1 cellular context compared by ENCODE assay signal in the genomic region with DNA sequence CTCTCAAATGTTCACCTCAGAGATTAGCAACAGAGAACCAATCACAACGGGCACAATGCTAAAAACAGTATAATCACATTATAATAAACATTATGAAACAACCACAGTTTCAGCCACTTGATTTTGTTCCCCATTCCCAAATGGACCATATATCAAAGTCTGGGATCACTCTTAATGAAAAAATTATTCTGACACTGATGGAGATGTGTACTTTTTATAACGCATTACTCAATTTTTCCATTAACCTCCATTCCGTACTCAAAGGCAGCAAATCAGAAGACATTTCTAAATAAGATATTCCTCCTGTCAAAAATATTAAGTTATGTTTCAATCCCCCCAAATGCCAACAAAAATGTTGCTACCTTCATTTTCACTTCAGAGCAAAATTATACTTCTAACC.
TF ChIP-seq lines count a peak whose summit lies in the region.

No MANE protein-coding gene starts in this region.

TF ChIP-seq in A549, 52 proteins besides CTCF, POLR2A, EP300 and RAD21 (continued from another document):
- TF ChIP-seq, protein P1, sequence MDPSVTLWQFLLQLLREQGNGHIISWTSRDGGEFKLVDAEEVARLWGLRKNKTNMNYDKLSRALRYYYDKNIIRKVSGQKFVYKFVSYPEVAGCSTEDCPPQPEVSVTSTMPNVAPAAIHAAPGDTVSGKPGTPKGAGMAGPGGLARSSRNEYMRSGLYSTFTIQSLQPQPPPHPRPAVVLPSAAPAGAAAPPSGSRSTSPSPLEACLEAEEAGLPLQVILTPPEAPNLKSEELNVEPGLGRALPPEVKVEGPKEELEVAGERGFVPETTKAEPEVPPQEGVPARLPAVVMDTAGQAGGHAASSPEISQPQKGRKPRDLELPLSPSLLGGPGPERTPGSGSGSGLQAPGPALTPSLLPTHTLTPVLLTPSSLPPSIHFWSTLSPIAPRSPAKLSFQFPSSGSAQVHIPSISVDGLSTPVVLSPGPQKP (IDR thresholded peaks at IDR 0.05; ENCODE audit: low read depth, low read length): no peak
- TF ChIP-seq SMC3 (IDR thresholded peaks at IDR 0.05) (no peak), HDAC2 (IDR thresholded peaks at IDR 0.05) (no peak), RCOR1 (IDR thresholded peaks at IDR 0.05; ENCODE audit: low read depth, low read length) (no peak)
